Comparison of ENCODE assay signal across 8 cellular contexts in the genomic region with DNA sequence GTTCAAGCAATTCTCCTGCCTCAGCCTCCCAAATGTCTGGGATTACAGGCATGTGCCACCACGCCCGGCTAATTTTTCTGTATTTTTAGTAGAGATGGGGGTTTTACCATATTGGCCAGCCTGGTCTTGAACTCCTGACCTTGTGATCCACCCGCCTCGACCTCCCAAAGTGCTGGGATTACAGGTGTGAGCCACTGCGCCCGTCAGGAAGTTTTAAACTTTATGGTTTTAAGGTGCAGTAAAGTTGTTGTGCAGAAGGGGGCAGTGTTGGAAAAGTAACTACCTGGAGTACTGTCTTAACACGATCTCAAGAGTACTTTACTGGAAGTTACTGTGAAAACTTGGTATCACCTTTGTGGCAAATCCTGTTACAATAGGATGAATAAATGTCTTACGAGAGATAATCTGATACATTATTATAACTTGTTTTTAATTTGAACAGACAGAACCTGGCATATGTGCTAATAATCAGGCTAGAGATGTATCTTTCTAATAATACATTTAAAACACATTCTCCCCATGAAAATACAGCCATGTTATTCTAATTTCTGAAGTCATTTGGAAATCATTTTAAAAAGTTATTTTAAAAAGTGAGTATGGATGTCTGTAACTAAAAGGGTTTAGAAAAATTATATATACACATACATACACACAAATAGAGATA. TPM values are rescaled to one million over a fixed set of nuclear protein-coding genes. Genes with fewer than 3 reads are reported as not detected.
DNase-seq lines count a peak whose midpoint lies in the region; ATAC-seq, FAIRE-seq and TF ChIP-seq lines count a peak whose summit lies in the region.

No MANE protein-coding gene starts in this region.

- ATAC-seq in HG03439 (IDR thresholded peaks at IDR 0.05; ENCODE audit: unreplicated experiment) (peak; percentile 67), pancreas (peak; percentile 86 to 98 (median 90)), HG03196 (IDR thresholded peaks at IDR 0.05; ENCODE audit: unreplicated experiment) (no peak), HG03354 (IDR thresholded peaks at IDR 0.05; ENCODE audit: poor library complexity, severe bottlenecking, unreplicated experiment) (no peak)

- H3K9ac ChIP-seq in OCI-LY3 (ENCODE audit: low read length), result no peak overlapping the region

- H3K27ac ChIP-seq in OCI-LY3 (ENCODE audit: low read length) (no peak overlapping the region), pancreas (no peak overlapping the region)

- H2AFZ ChIP-seq in OCI-LY3 (ENCODE audit: low read depth, low read length), result no peak overlapping the region

- H4K20me1 ChIP-seq in OCI-LY3 (ENCODE audit: insufficient read depth, low read length), result no peaks in the 10 kb centered on the region

- no peaks in the 10 kb centered on the region for H3K36me3 ChIP-seq in OCI-LY3 (replicated peaks; ENCODE audit: low read depth, low read length)
- no peaks in the 10 kb centered on the region for H3K36me3 ChIP-seq in pancreas

- intact Hi-C loops in pancreas (cut with DNase I), result no loop called here

- H3K9me3 ChIP-seq in OCI-LY3 (ENCODE audit: insufficient read depth, low read length) (no peaks in the 10 kb centered on the region), pancreas (no peaks in the 10 kb centered on the region)

- 5 to 6% methylated on average over 8 of the region's 8 CpGs for WGBS in pancreas, 2 donors

- H3K4me1 ChIP-seq in OCI-LY3 (ENCODE audit: low read length) (no peaks in the 10 kb centered on the region), pancreas (no peaks in the 10 kb centered on the region)

- TF ChIP-seq CTCF in OCI-LY3 (IDR thresholded peaks at IDR 0.05; ENCODE audit: low read depth, low read length), result peak; percentile 60
- peak; percentile 60 for TF ChIP-seq CTCF in fibroblast of villous mesenchyme (IDR thresholded peaks at IDR 0.05; ENCODE audit: insufficient read depth, low read depth, low read length)
- TF ChIP-seq CTCF in pancreas (IDR thresholded peaks at IDR 0.05), result peak; percentile 28 to 54 (median 43)

- H3K79me2 ChIP-seq in OCI-LY3 (ENCODE audit: low read length), result no peaks in the 10 kb centered on the region

- H3K4me3 ChIP-seq in OCI-LY3 (ENCODE audit: low read length), result no peak overlapping the region
- H3K4me3 ChIP-seq in fibroblast of villous mesenchyme (ENCODE audit: low read depth, low read length), result no peak overlapping the region
- H3K4me3 ChIP-seq in pancreas, result no peak overlapping the region

- peak overlapping the region; percentile 29; the same call in 1 of the 2 replicates for H3K4me2 ChIP-seq in OCI-LY3 (ENCODE audit: low read length)

- DNase-seq in DMS53 treated with DMSO at 0.1 percent for 48 hours (lab: John Stamatoyannopoulos, UW; ENCODE audit: unreplicated experiment), result peak; percentile 15
- DNase-seq in activated T-cell treated with anti-CD3 and anti-CD28 coated beads, Interleukin-2, amount 50 U/mL, for 48 hours, result peak; percentile 52 to 53
- DNase-seq in fibroblast of villous mesenchyme (ENCODE audit: low read depth), result peak; percentile 65
- peak in 3 of 6 donors; percentile 36 to 66 (median 49) for DNase-seq in pancreas

- FAIRE-seq in pancreas (lab: Jason Lieb, UNC), result peak; percentile 93

- H3K27me3 ChIP-seq in OCI-LY3 (ENCODE audit: low read depth, low read length), result no peaks in the 10 kb centered on the region
- H3K27me3 ChIP-seq in pancreas, result no peaks in the 10 kb centered on the region

RNA-seq across cellular contexts. Expression of a gene that starts 10.8 kb away (rescaled TPM):
- total RNA-seq in fibroblast of villous mesenchyme (0.97 and 1.3 TPM in 2 replicates), pancreas (under 1 TPM; 0.38 to 0.78 (median 0.50) TPM)
- polyA plus RNA-seq in pancreas, result under 1 TPM; 0.11 to 0.16 TPM

RNA-seq across cellular contexts. Expression of a gene that starts 48.7 kb away (rescaled TPM):
- total RNA-seq in fibroblast of villous mesenchyme (12.5 and 13.9 TPM in 2 replicates), pancreas (1 to 10 TPM; 3.0 to 7.9 (median 4.1) TPM)
- 10 to 100 TPM; 11.1 to 14.7 TPM for polyA plus RNA-seq in pancreas

Comparison
In these comparisons a context has a peak if more than half of its experiments do, and no peak if none do; other contexts are left out.
1. ATAC-seq: peak in HG03439 (single experiment) and pancreas (4 of 4); none in HG03196 (single experiment) and HG03354 (single experiment).
2. Peak in every context shown above with its lines, with median percentiles within 50 percentile points of each other: CTCF ChIP-seq.